8 cellular contexts compared by ENCODE assay signal in genomic region chr6:107657755-107658461, GRCh38.
DNase-seq lines count a peak whose midpoint lies in the region; ATAC-seq and TF ChIP-seq lines count a peak whose summit lies in the region.

No MANE protein-coding gene starts in this region.

- POLR2A ChIA-PET in AG04450 (lab: Yijun Ruan, JAX), result interaction anchor here (0.6 to 1.8 kb wide), 6 partner anchors 10 to 225 kb away, joined by 3 to 6 read pairs (median 4); partner anchors contain the start of gene PDSS2

- H3K27ac ChIP-seq in AG04450 (ENCODE audit: low read depth, low read length) (peak overlapping the region; percentile 34), right cardiac atrium (ENCODE audit: low read length) (no peak overlapping the region)

- peaks cover 6% of the 10 kb centered on the region for H3K4me1 ChIP-seq in right cardiac atrium (ENCODE audit: control insufficient read depth, insufficient read depth, low read length)

- ATAC-seq in GM18873 (IDR thresholded peaks at IDR 0.05; ENCODE audit: low FRiP score, unreplicated experiment), result peak; percentile 96
- peak; percentile 86 for ATAC-seq in HG03060 (IDR thresholded peaks at IDR 0.05; ENCODE audit: low read depth, unreplicated experiment)
- peak; percentile 53 to 88 for ATAC-seq in right cardiac atrium

- CTCF ChIA-PET in AG04450 (lab: Charles Lee), result interaction anchor here (0.8 to 2.4 kb wide), 9 partner anchors 8 to 544 kb away, joined by 3 to 10 read pairs (median 3); no protein-coding TSS in a partner anchor

- intact Hi-C loops in right cardiac atrium (cut with DNase I), result no loop called here

- H3K9me3 ChIP-seq in AG04450 (ENCODE audit: control insufficient read depth, insufficient read depth, low read length), result no peaks in the 10 kb centered on the region; the same call in 1 of the 2 replicates
- H3K9me3 ChIP-seq in right cardiac atrium (ENCODE audit: control insufficient read depth, low read length), result no peaks in the 10 kb centered on the region

- peak; percentile 58 for TF ChIP-seq CTCF in AG04450 (IDR thresholded peaks at IDR 0.05; ENCODE audit: low read depth, low read length)

- H3K4me3 ChIP-seq in AG04450 (ENCODE audit: low read depth, low read length) (peak overlapping the region; percentile 43), right cardiac atrium (ENCODE audit: low read length) (no peak overlapping the region)

- 47% methylated on average over 17 of the region's 17 CpGs for WGBS in right cardiac atrium

- DNase-seq in AG04450 (ENCODE audit: low read depth, low spot score) (peak; percentile 64), NOMO-1 treated with dmso at 0.1 percent for 144 hours (lab: John Stamatoyannopoulos, UW; ENCODE audit: unreplicated experiment) (peak; percentile 96), right cardiac atrium (peak; percentile 63 to 81 (median 77)), cerebellar nuclear complex (lab: John Stamatoyannopoulos, UW) (no peak)
- DNase-seq in activated T-cell treated with anti-CD3 and anti-CD28 coated beads, Interleukin-2, amount 50 U/mL, for 48 hours, result peak; percentile 68 to 76
- DNase-seq in stimulated activated CD4-positive, alpha-beta T cell treated with anti-CD3 and anti-CD28 coated beads, TNF-alpha, amount 100 ng/mL, for 48 hours (ENCODE audit: low read depth in 3 of 3), result peak; percentile 35 to 55 (median 46)

- H3K27me3 ChIP-seq in AG04450 (ENCODE audit: control insufficient read depth, insufficient read depth, low read length) (no peaks in the 10 kb centered on the region), right cardiac atrium (ENCODE audit: control insufficient read depth, insufficient read depth) (no peaks in the 10 kb centered on the region)

Comparison
In these comparisons a context has a peak if more than half of its experiments do, and no peak if none do; other contexts are left out.
1. DNase-seq: peak in AG04450 (single experiment), NOMO-1 treated with dmso at 0.1 percent for 144 hours (single experiment), activated T-cell treated with anti-CD3 and anti-CD28 coated beads, Interleukin-2, amount 50 U/mL, for 48 hours (2 of 2), right cardiac atrium (3 of 3) and stimulated activated CD4-positive, alpha-beta T cell treated with anti-CD3 and anti-CD28 coated beads, TNF-alpha, amount 100 ng/mL, for 48 hours (3 of 3); none in cerebellar nuclear complex (0 of 2).
2. Peak in every context shown above with its lines, with median percentiles within 50 percentile points of each other: ATAC-seq.